Comparison of ENCODE assay signal across 31 cellular contexts in the genomic region with DNA sequence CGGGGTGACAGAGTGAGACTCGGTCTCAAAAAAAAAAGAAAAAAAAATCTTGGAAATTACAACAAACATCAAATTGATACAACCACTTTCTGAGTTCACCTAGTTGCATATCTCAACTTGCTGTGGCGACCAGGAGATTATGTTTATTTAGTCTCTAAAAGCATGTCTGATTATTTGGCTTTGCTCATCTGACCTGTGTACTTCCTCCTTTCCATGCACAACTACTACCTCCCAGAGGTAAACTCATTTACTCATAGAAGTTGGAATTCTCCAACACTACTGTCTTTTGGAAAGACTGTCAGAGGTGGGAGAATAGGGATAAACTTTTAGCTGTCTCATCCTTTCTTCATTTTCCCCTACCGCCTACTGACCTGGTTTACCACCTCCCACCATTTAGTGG.
"Had no signal": no experiment of that assay in that cellular context is flagged by ENCODE, and none has a peak within 500 bp of the region (broad histone marks: within the 10 kb centered on the region; RNA-seq: fewer than 3 reads in every experiment).

No MANE protein-coding gene starts in this region.

- H3K36me3 Mint-ChIP-seq: activated naive CD4-positive, alpha-beta T cell treated with anti-CD3 and anti-CD28 coated beads, Interleukin-2, amount 50 U/mL, for 72 hours had no signal

- H3K27ac ChIP-seq: ascending aorta, cardiac muscle cell, coronary artery had no signal

- DNase-seq: activated CD4-positive, alpha-beta memory T cell treated with anti-CD3 and anti-CD28 coated beads for 36 hours; activated CD4-positive, alpha-beta T cell treated with anti-CD3 and anti-CD28 coated beads for 36 hours; activated CD4-positive, alpha-beta T cell treated with anti-CD3 and anti-CD28 coated beads, Interleukin-2, amount 10 ng/mL, durations not matched to agents 24 days and 14 days; activated CD4-positive, CD25-positive, alpha-beta regulatory T cell; activated CD4-positive, CD25-positive, alpha-beta regulatory T cell treated with anti-CD3 and anti-CD28 coated beads, Interleukin-2, amount 50 U/mL, for 72 hours; activated CD8-positive, alpha-beta memory T cell treated with anti-CD3 and anti-CD28 coated beads, Interleukin-2, amount 10 ng/mL, durations not matched to agents 7 days and 5 days; activated CD8-positive, alpha-beta memory T cell treated with anti-CD3 and anti-CD28 coated beads, Interleukin-2, amount 50 U/mL, for 4 hours; activated CD8-positive, alpha-beta T cell treated with anti-CD3 and anti-CD28 coated beads, Interleukin-2, amount 10 ng/mL, durations not matched to agents 7 days and 5 days; activated effector memory CD4-positive, alpha-beta T cell treated with anti-CD3 and anti-CD28 coated beads, Interleukin-2, amount 50 U/mL, for 16 hours; activated naive CD4-positive, alpha-beta T cell treated with anti-CD3 and anti-CD28 coated beads, Interleukin-2, amount 10 ng/mL, durations not matched to agents 7 days and 5 days; activated naive CD8-positive, alpha-beta T cell treated with anti-CD3 and anti-CD28 coated beads, Interleukin-2, amount 10 ng/mL, durations not matched to agents 7 days and 5 days; activated T-cell treated with anti-CD3 and anti-CD28 coated beads, Interleukin-2, amount 50 U/mL, for 1 hour; activated T-cell treated with anti-CD3 and anti-CD28 coated beads, Interleukin-2, amount 50 U/mL, for 48 hours; dorsolateral prefrontal cortex; effector memory CD4-positive, alpha-beta T cell; endodermal cell; foreskin fibroblast; head of caudate nucleus; T-helper 1 cell; T-helper 17 cell had no signal

- H3K27ac Mint-ChIP-seq: activated CD4-positive, alpha-beta memory T cell treated with anti-CD3 and anti-CD28 coated beads for 36 hours; activated CD4-positive, alpha-beta T cell treated with anti-CD3 and anti-CD28 coated beads, Interleukin-2, amount 10 ng/mL, durations not matched to agents 24 days and 14 days; activated CD8-positive, alpha-beta memory T cell treated with anti-CD3 and anti-CD28 coated beads, Interleukin-2, amount 10 ng/mL, durations not matched to agents 7 days and 5 days; activated CD8-positive, alpha-beta T cell treated with anti-CD3 and anti-CD28 coated beads, Interleukin-2, amount 10 ng/mL, durations not matched to agents 7 days and 5 days; activated naive CD4-positive, alpha-beta T cell treated with anti-CD3 and anti-CD28 coated beads, Interleukin-2, amount 10 ng/mL, durations not matched to agents 7 days and 5 days; activated naive CD8-positive, alpha-beta T cell treated with anti-CD3 and anti-CD28 coated beads, Interleukin-2, amount 10 ng/mL, durations not matched to agents 7 days and 5 days; activated T-helper 1 cell treated with anti-CD3 and anti-CD28 coated beads, Interleukin-12 subunit alpha, Interleukin-12 subunit beta, Interleukin-2, Interleukin-4 antibody, amounts not matched to agents 30 ng/mL and 10 ng/mL and 1 ng/mL, durations not matched to agents 14 hours and 24 hours and 36 hours; activated T-helper 2 cell treated with anti-CD3 and anti-CD28 coated beads, Interferon-gamma antibody, Interleukin-2, Interleukin-4, amounts not matched to agents 10 μg/mL and 5 μg/mL and 100 μg/mL, durations not matched to agents 14 hours and 24 hours and 36 hours; endodermal cell had no signal

- H3K27me3 ChIP-seq: ascending aorta, breast epithelium, cardiac muscle cell, dorsolateral prefrontal cortex had no signal

- H3K4me3 Mint-ChIP-seq: activated CD4-positive, alpha-beta memory T cell treated with anti-CD3 and anti-CD28 coated beads for 36 hours; activated CD4-positive, alpha-beta T cell treated with anti-CD3 and anti-CD28 coated beads for 36 hours; activated CD4-positive, alpha-beta T cell treated with anti-CD3 and anti-CD28 coated beads, Interleukin-2, amount 10 ng/mL, durations not matched to agents 24 days and 14 days; activated CD8-positive, alpha-beta memory T cell treated with anti-CD3 and anti-CD28 coated beads, Interleukin-2, amount 10 ng/mL, durations not matched to agents 7 days and 5 days; activated CD8-positive, alpha-beta T cell treated with anti-CD3 and anti-CD28 coated beads, Interleukin-2, amount 10 ng/mL, durations not matched to agents 7 days and 5 days; activated naive CD4-positive, alpha-beta T cell treated with anti-CD3 and anti-CD28 coated beads, Interleukin-2, amount 10 ng/mL, durations not matched to agents 7 days and 5 days; activated naive CD8-positive, alpha-beta T cell treated with anti-CD3 and anti-CD28 coated beads, Interleukin-2, amount 10 ng/mL, durations not matched to agents 7 days and 5 days; activated T-helper 1 cell treated with anti-CD3 and anti-CD28 coated beads, Interleukin-12 subunit alpha, Interleukin-12 subunit beta, Interleukin-2, Interleukin-4 antibody, amounts not matched to agents 30 ng/mL and 10 ng/mL and 1 ng/mL, durations not matched to agents 14 hours and 24 hours and 36 hours; brain; central memory CD8-positive, alpha-beta T cell; dendritic cell treated with granulocyte-macrophage colony-stimulating factor and Interleukin-4, amounts not matched to agents 40 ng/mL and 50 ng/mL, for 4 days; endodermal cell; T-helper 17 cell had no signal

- H3K27me3 Mint-ChIP-seq: activated CD4-positive, alpha-beta memory T cell treated with anti-CD3 and anti-CD28 coated beads for 36 hours; activated CD4-positive, alpha-beta T cell treated with anti-CD3 and anti-CD28 coated beads for 36 hours; activated CD4-positive, alpha-beta T cell treated with anti-CD3 and anti-CD28 coated beads, Interleukin-2, amount 10 ng/mL, durations not matched to agents 24 days and 14 days; activated CD8-positive, alpha-beta memory T cell treated with anti-CD3 and anti-CD28 coated beads, Interleukin-2, amount 10 ng/mL, durations not matched to agents 7 days and 5 days; activated naive CD4-positive, alpha-beta T cell treated with anti-CD3 and anti-CD28 coated beads, Interleukin-2, amount 10 ng/mL, durations not matched to agents 7 days and 5 days; activated naive CD8-positive, alpha-beta T cell treated with anti-CD3 and anti-CD28 coated beads, Interleukin-2, amount 10 ng/mL, durations not matched to agents 7 days and 5 days; brain; central memory CD8-positive, alpha-beta T cell; dendritic cell treated with granulocyte-macrophage colony-stimulating factor and Interleukin-4, amounts not matched to agents 40 ng/mL and 50 ng/mL, for 4 days; T-helper 17 cell had no signal

- H3K9me3 ChIP-seq: ascending aorta, breast epithelium had no signal

- H3K4me1 ChIP-seq: ascending aorta had no signal

- H3K4me1 Mint-ChIP-seq: activated CD4-positive, alpha-beta T cell treated with anti-CD3 and anti-CD28 coated beads for 36 hours; activated naive CD4-positive, alpha-beta T cell treated with anti-CD3 and anti-CD28 coated beads, Interleukin-2, amount 10 ng/mL, durations not matched to agents 7 days and 5 days; central memory CD8-positive, alpha-beta T cell had no signal

- H3K4me3 ChIP-seq: ascending aorta, breast epithelium, cardiac muscle cell, coronary artery, dorsolateral prefrontal cortex had no signal

- ATAC-seq: activated CD4-positive, alpha-beta T cell treated with anti-CD3 and anti-CD28 coated beads for 36 hours; activated CD8-positive, alpha-beta memory T cell treated with anti-CD3 and anti-CD28 coated beads, Interleukin-2, amount 10 ng/mL, durations not matched to agents 7 days and 5 days; activated CD8-positive, alpha-beta T cell treated with anti-CD3 and anti-CD28 coated beads, Interleukin-2, amount 10 ng/mL, durations not matched to agents 7 days and 5 days; activated naive CD4-positive, alpha-beta T cell treated with anti-CD3 and anti-CD28 coated beads, Interleukin-2, amount 50 U/mL, for 72 hours; esophagus mucosa; T-helper 17 cell had no signal

- H3K9me3 Mint-ChIP-seq: activated CD4-positive, alpha-beta memory T cell treated with anti-CD3 and anti-CD28 coated beads for 36 hours; activated CD4-positive, alpha-beta T cell treated with anti-CD3 and anti-CD28 coated beads, Interleukin-2, amount 10 ng/mL, durations not matched to agents 24 days and 14 days; activated naive CD4-positive, alpha-beta T cell treated with anti-CD3 and anti-CD28 coated beads, Interleukin-2, amount 10 ng/mL, durations not matched to agents 7 days and 5 days; activated naive CD4-positive, alpha-beta T cell treated with anti-CD3 and anti-CD28 coated beads, Interleukin-2, amount 50 U/mL, for 72 hours; activated naive CD8-positive, alpha-beta T cell treated with anti-CD3 and anti-CD28 coated beads, Interleukin-2, amount 10 ng/mL, durations not matched to agents 7 days and 5 days; activated T-helper 1 cell treated with anti-CD3 and anti-CD28 coated beads, Interleukin-12 subunit alpha, Interleukin-12 subunit beta, Interleukin-2, Interleukin-4 antibody, amounts not matched to agents 30 ng/mL and 10 ng/mL and 1 ng/mL, durations not matched to agents 14 hours and 24 hours and 36 hours; activated T-helper 2 cell treated with anti-CD3 and anti-CD28 coated beads, Interferon-gamma antibody, Interleukin-2, Interleukin-4, amounts not matched to agents 10 μg/mL and 5 μg/mL and 100 μg/mL, durations not matched to agents 14 hours and 24 hours and 36 hours; brain; central memory CD8-positive, alpha-beta T cell; dendritic cell treated with granulocyte-macrophage colony-stimulating factor and Interleukin-4, amounts not matched to agents 40 ng/mL and 50 ng/mL, for 4 days; endodermal cell had no signal
